In genomic region chr17:67478266-67479118, GRCh38 we compare ENCODE assay signal across 9 cellular contexts.
DNase-seq lines count a peak whose midpoint lies in the region; ATAC-seq and TF ChIP-seq lines count a peak whose summit lies in the region.
"Had no signal": no experiment of that assay in that cellular context is flagged by ENCODE, and none has a peak within 500 bp of the region (broad histone marks: within the 10 kb centered on the region; RNA-seq: fewer than 3 reads in every experiment).

No MANE protein-coding gene starts in this region.

- peak overlapping the region; percentile 96 for H3K27ac Mint-ChIP-seq in CD4-positive, alpha-beta T cell
- H3K27ac Mint-ChIP-seq in effector memory CD8-positive, alpha-beta T cell, result peak overlapping the region; percentile 90 to 91
- H3K27ac Mint-ChIP-seq: memory B cell had no signal

- no peak for TF ChIP-seq EP300 in ovary (IDR thresholded peaks at IDR 0.05)

- peaks cover 87% of the 10 kb centered on the region for H3K4me1 Mint-ChIP-seq in CD4-positive, alpha-beta T cell (ENCODE audit: low read depth)
- peaks cover 60 to 65% of the 10 kb centered on the region in 2 donors for H3K4me1 Mint-ChIP-seq in effector memory CD8-positive, alpha-beta T cell (ENCODE audit: low read depth in 2 of 2)

- no peaks in the 10 kb centered on the region for H3K9me2 ChIP-seq in PC-3 (replicated peaks; ENCODE audit: low read length)

- peak overlapping the region; percentile 65 for H3K27ac ChIP-seq in CD4-positive, alpha-beta T cell (ENCODE audit: low read depth, low read length)
- H3K27ac ChIP-seq in PC-3 (ENCODE audit: low read length), result peak overlapping the region; percentile 71
- H3K27ac ChIP-seq in ovary, result no peak overlapping the region

- 0 out of 2 replicates have a peak overlapping the region, but pooled peaks have one; percentile 1 for H2AFZ ChIP-seq in PC-3 (ENCODE audit: low read length)

- peaks cover 6% of the 10 kb centered on the region for H3F3A ChIP-seq in PC-3 (ENCODE audit: low read length, unreplicated experiment)

- peak overlapping the region; percentile 37 for H3K4me2 ChIP-seq in PC-3 (ENCODE audit: low read length)

- no peak for ATAC-seq in CD4-positive, alpha-beta T cell (ENCODE audit: poor library complexity)
- ATAC-seq in PC-3 (no peak), HG03039 (IDR thresholded peaks at IDR 0.05; ENCODE audit: unreplicated experiment) (no peak), GM18907 (IDR thresholded peaks at IDR 0.05; ENCODE audit: unreplicated experiment) (no peak)
- ATAC-seq in effector memory CD8-positive, alpha-beta T cell (replicated peaks), result peak; percentile 31

- no peaks in the 10 kb centered on the region for H3K9me3 ChIP-seq in CD4-positive, alpha-beta T cell (ENCODE audit: control insufficient read depth, low read length)
- no peaks in the 10 kb centered on the region for H3K9me3 ChIP-seq in PC-3 (ENCODE audit: low read length)
- H3K9me3 ChIP-seq in ovary, result no peaks in the 10 kb centered on the region

- H3K27me3 Mint-ChIP-seq in CD4-positive, alpha-beta T cell, result no peaks in the 10 kb centered on the region
- H3K27me3 Mint-ChIP-seq in effector memory CD8-positive, alpha-beta T cell, result no peaks in the 10 kb centered on the region
- H3K27me3 Mint-ChIP-seq: memory B cell had no signal

- TF ChIP-seq POLR2A in ovary (IDR thresholded peaks at IDR 0.05), result no peak

- no peak for TF ChIP-seq CTCF in CD4-positive, alpha-beta T cell (IDR thresholded peaks at IDR 0.05)
- TF ChIP-seq CTCF in PC-3 (conservative IDR thresholded peaks at IDR 0.05; ENCODE audit: low read depth, low read length) (no peak), ovary (IDR thresholded peaks at IDR 0.05) (no peak)

- CTCF ChIA-PET in CD4-positive, alpha-beta T cell (lab: Charles Lee), result interaction anchor here (9.2 kb wide), 1 partner anchor 100 kb away, joined by 187 read pairs; the partner anchor contains the start of gene PITPNC1
- CTCF ChIA-PET in PC-3 (lab: Charles Lee), result no interaction called here

- BruUV-seq in PC-3 (replicated peaks; lab: Mats Ljungman, UMichigan), result TSS peak; percentile 38

- no peaks in the 10 kb centered on the region for H3K27me3 ChIP-seq in CD4-positive, alpha-beta T cell (ENCODE audit: control insufficient read depth, insufficient read depth, low read length)
- H3K27me3 ChIP-seq in PC-3 (ENCODE audit: low read length), result no peaks in the 10 kb centered on the region
- no peaks in the 10 kb centered on the region for H3K27me3 ChIP-seq in ovary

- DNase-seq in CD4-positive, alpha-beta T cell, result no peak
- DNase-seq in PC-3, result no peak
- DNase-seq in effector memory CD8-positive, alpha-beta T cell, result no peak
- DNase-seq in nucleus accumbens (lab: John Stamatoyannopoulos, UW), result peak in 31 of 56 donors; percentile 7 to 85 (median 52)
- no peak for DNase-seq in kidney tubule cell (ENCODE audit: low spot score)
- DNase-seq in ovary, result no peak

- 84 to 88% (median 85%) methylated on average over 11 of the region's 11 CpGs for WGBS in ovary, 3 donors

- POLR2A ChIA-PET in CD4-positive, alpha-beta T cell (lab: Charles Lee), result interaction anchor here (0.9 to 8.2 kb wide), 7 partner anchors 26 to 104 kb away, joined by 3 to 122 read pairs (median 6); partner anchors contain the start of gene PITPNC1
- POLR2A ChIA-PET in PC-3 (lab: Charles Lee; ENCODE audit: unreplicated experiment), result no interaction called here

- peak overlapping the region; percentile 82 for H3K4me3 Mint-ChIP-seq in CD4-positive, alpha-beta T cell
- peak overlapping the region; percentile 66 to 69 for H3K4me3 Mint-ChIP-seq in effector memory CD8-positive, alpha-beta T cell
- H3K4me3 Mint-ChIP-seq: memory B cell had no signal

- H3K4me3 ChIP-seq in PC-3 (ENCODE audit: low read length) (no peak overlapping the region; the same call in 1 of the 2 replicates), ovary (no peak overlapping the region)

- H3K36me3 Mint-ChIP-seq in CD4-positive, alpha-beta T cell (ENCODE audit: low read depth), result no peaks in the 10 kb centered on the region
- H3K36me3 Mint-ChIP-seq in effector memory CD8-positive, alpha-beta T cell (ENCODE audit: insufficient read depth), result peaks cover 11% of the 10 kb centered on the region
- H3K36me3 Mint-ChIP-seq: memory B cell had no signal

- no peaks in the 10 kb centered on the region for H4K20me1 ChIP-seq in PC-3 (ENCODE audit: low read length)

- no peaks in the 10 kb centered on the region for H3K9me3 Mint-ChIP-seq in CD4-positive, alpha-beta T cell
- H3K9me3 Mint-ChIP-seq in effector memory CD8-positive, alpha-beta T cell, result no peaks in the 10 kb centered on the region
- H3K9me3 Mint-ChIP-seq: memory B cell had no signal

- H3K79me2 ChIP-seq in PC-3 (ENCODE audit: low read length), result no peaks in the 10 kb centered on the region

- no peaks in the 10 kb centered on the region for H3K36me3 ChIP-seq in PC-3 (ENCODE audit: low read depth, low read length)
- no peaks in the 10 kb centered on the region for H3K36me3 ChIP-seq in ovary

- intact Hi-C loops in CD4-positive, alpha-beta T cell (cut with DNase I, micrococcal nuclease), result loop anchor here (5.0 to 10.0 kb wide), 3 partner anchors 54 to 209 kb away; no protein-coding TSS in a partner anchor
- intact Hi-C loops in PC-3 (cut with micrococcal nuclease) (loop anchor here (5.0 kb wide), 1 partner anchor 209 kb away; no protein-coding TSS in a partner anchor), ovary (cut with DNase I) (loop anchor here in 1 of 4 donors (10.0 kb wide), 1 partner anchor 94 kb away; no protein-coding TSS in a partner anchor)

- H3K9ac ChIP-seq in PC-3 (ENCODE audit: low read length), result peak overlapping the region; percentile 44

- H3K4me1 ChIP-seq in PC-3 (ENCODE audit: insufficient read depth, low read length) (peaks cover 45% of the 10 kb centered on the region), ovary (ENCODE audit: insufficient read depth) (peaks cover 7% of the 10 kb centered on the region)

Comparison
In these comparisons a context has a peak if more than half of its experiments do, and no peak if none do; other contexts are left out.
1. DNase-seq: peak in nucleus accumbens (31 of 56); none in CD4-positive, alpha-beta T cell (0 of 10), PC-3 (single experiment), effector memory CD8-positive, alpha-beta T cell (0 of 3), kidney tubule cell (single experiment) and ovary (0 of 5).
2. H3K27ac ChIP-seq: peak in CD4-positive, alpha-beta T cell (single experiment) and PC-3 (single experiment); none in ovary (0 of 2).